Comparison of ENCODE assay signal across 1 cellular context in genomic region chr19:4575978-4576933, GRCh38.
A peak's percentile ranks its signal among the peaks of the same experiment; 100 is the strongest.
TF ChIP-seq lines count a peak whose summit lies in the region.

No MANE protein-coding gene starts in this region.

TF ChIP-seq in HEK293, 187 proteins besides CTCF, POLR2A, EP300 and RAD21 (continued from another document):
- TF ChIP-seq ZNF639 (tag by site-specific recombination; IDR thresholded peaks at IDR 0.05) (peak; percentile 92), ZNF138 (tag by site-specific recombination; IDR thresholded peaks at IDR 0.05; ENCODE audit: borderline replicate concordance) (no peak), ZNF580 (tag by site-specific recombination; IDR thresholded peaks at IDR 0.05) (peak; percentile 96), GLIS2 (tag by site-specific recombination; IDR thresholded peaks at IDR 0.05) (peak; percentile 28; the same call in 1 of the 2 replicates), SP7 (tag by site-specific recombination; IDR thresholded peaks at IDR 0.05) (peak; percentile 85), ZBTB7A (tag by site-specific recombination; IDR thresholded peaks at IDR 0.05; ENCODE audit: low read depth) (peak; percentile 67; the same call in 1 of the 2 replicates), HOXA7 (CRISPR knock-in tag; IDR thresholded peaks at IDR 0.05; ENCODE audit: borderline replicate concordance) (no peak), SALL2 (tag by site-specific recombination; IDR thresholded peaks at IDR 0.05; ENCODE audit: borderline replicate concordance) (0 out of 2 replicates have a peak, but pooled peaks have one; percentile 29), ZNF132 (tag by site-specific recombination; IDR thresholded peaks at IDR 0.05; ENCODE audit: borderline replicate concordance) (no peak), ZNF501 (tag by site-specific recombination; IDR thresholded peaks at IDR 0.05) (0 out of 2 replicates have a peak, but pooled peaks have one; percentile 45)
